22 cellular contexts compared by ENCODE assay signal in genomic region chr22:50672041-50672440, GRCh38. TPM values are rescaled to one million over a fixed set of nuclear protein-coding genes. Genes with fewer than 3 reads are reported as not detected.
DNase-seq lines count a peak whose midpoint lies in the region; ATAC-seq and TF ChIP-seq lines count a peak whose summit lies in the region.
"Had no signal": no experiment of that assay in that cellular context is flagged by ENCODE, and none has a peak within 500 bp of the region (broad histone marks: within the 10 kb centered on the region; RNA-seq: fewer than 3 reads in every experiment).

No MANE protein-coding gene starts in this region.

- H3K36me3 ChIP-seq in Loucy (ENCODE audit: insufficient read depth, low read length): peaks cover 7% of the 10 kb centered on the region; the same call in 1 of the 2 replicates
- peaks cover 0 to 21% (median 0%) of the 10 kb centered on the region in 4 donors for H3K36me3 ChIP-seq in esophagus muscularis mucosa
- H3K36me3 ChIP-seq in stomach: no peaks in the 10 kb centered on the region
- no peaks in the 10 kb centered on the region for H3K36me3 ChIP-seq in prostate gland
- H3K36me3 ChIP-seq: neutrophil had no signal

- ATAC-seq in memory B cell (ENCODE audit: low read depth) (no peak), HG02678 (IDR thresholded peaks at IDR 0.05; ENCODE audit: unreplicated experiment) (no peak), HG03135 (IDR thresholded peaks at IDR 0.05; ENCODE audit: unreplicated experiment) (no peak)

- WGBS in esophagus muscularis mucosa: 65% methylated on average over 8 of the region's 8 CpGs
- 71 to 80% (median 75%) methylated on average over 8 of the region's 8 CpGs for WGBS in stomach, 5 donors
- WGBS in prostate gland: 88% methylated on average over 8 of the region's 8 CpGs

- no peak overlapping the region for H2AFZ ChIP-seq in Loucy (ENCODE audit: low read length)

- peaks cover 6% of the 10 kb centered on the region; the same call in 1 of the 2 replicates for H3F3A ChIP-seq in Loucy (ENCODE audit: low read depth)

- TF ChIP-seq POLR2A in esophagus muscularis mucosa (IDR thresholded peaks at IDR 0.05; ENCODE audit: low read depth) (no peak), stomach (IDR thresholded peaks at IDR 0.05) (no peak), prostate gland (IDR thresholded peaks at IDR 0.05) (no peak)

- H3K27ac Mint-ChIP-seq in memory B cell: no peak overlapping the region

- H3K9ac ChIP-seq in Loucy (ENCODE audit: low read depth, low read length, poor library complexity, severe bottlenecking): peak overlapping the region; percentile 61

- peak overlapping the region; percentile 14 to 71 (median 63) for H3K27ac ChIP-seq in esophagus muscularis mucosa (replicated peaks in 1 of 4)
- H3K27ac ChIP-seq in stomach: peak overlapping the region in 4 of 5 donors; percentile 26 to 76 (median 62)
- H3K27ac ChIP-seq in prostate gland: no peak overlapping the region
- H3K27ac ChIP-seq: neutrophil had no signal

- intact Hi-C loops in esophagus muscularis mucosa (cut with DNase I): no loop called here
- intact Hi-C loops in stomach (cut with DNase I; ENCODE audit: low total_unique reads): no loop called here
- intact Hi-C loops in prostate gland (cut with DNase I): no loop called here

- no peak for DNase-seq in esophagus muscularis mucosa (ENCODE audit: extremely low spot score)
- no peak for DNase-seq in memory B cell (ENCODE audit: low spot score in 2 of 2)
- no peak for DNase-seq in stomach
- no peak for DNase-seq in HUDEP-2 (lab: John Stamatoyannopoulos, UW; ENCODE audit: unreplicated experiment in 76 of 76)
- no peak for DNase-seq in prostate gland (ENCODE audit: low spot score)
- DNase-seq: activated CD4-positive, CD25-positive, alpha-beta regulatory T cell treated with anti-CD3 and anti-CD28 coated beads, Interleukin-2, amount 50 U/mL, for 72 hours; activated naive CD4-positive, alpha-beta T cell treated with Interleukin-2 at 50 U/mL for 16 hours; AML-193; DMS 273 treated with DMSO at 0.1 percent for 48 hours; effector CD4-positive, alpha-beta T cell; mesenchymal stem cell; NCI-H1092 treated with DMSO at 0.1 percent for 48 hours; NCI-H2171 treated with DMSO at 0.1 percent for 48 hours; stimulated activated naive B cell treated with anti-CD40 and anti-IgM and Interleukin-4, amounts not matched to agents 10 μg/mL and 1 μg/mL and 100 μg/mL, for 72 hours; T-helper 2 cell had no signal

- no peaks in the 10 kb centered on the region for H3K36me3 Mint-ChIP-seq in memory B cell
- H3K36me3 Mint-ChIP-seq: brain had no signal

- H3K27me3 ChIP-seq in Loucy (ENCODE audit: insufficient read depth, low read length, poor library complexity, severe bottlenecking) (no peaks in the 10 kb centered on the region), esophagus muscularis mucosa (peaks cover 4 to 73% (median 20%) of the 10 kb centered on the region in 4 donors), stomach (peaks cover 8 to 76% (median 48%) of the 10 kb centered on the region in 3 donors), prostate gland (replicated peaks; ENCODE audit: insufficient read depth) (no peaks in the 10 kb centered on the region)

- peak overlapping the region; percentile 70 for H3K4me2 ChIP-seq in Loucy (ENCODE audit: low read depth, low read length, poor library complexity, severe bottlenecking)
- H3K4me2 ChIP-seq: smooth muscle cell had no signal

- TF ChIP-seq EP300 in esophagus muscularis mucosa (IDR thresholded peaks at IDR 0.05): no peak
- TF ChIP-seq EP300 in stomach (IDR thresholded peaks at IDR 0.05): no peak

- H4K20me1 ChIP-seq in Loucy (ENCODE audit: insufficient read depth, low read length, poor library complexity, severe bottlenecking): peaks cover 20% of the 10 kb centered on the region

- H3K79me2 ChIP-seq in Loucy (ENCODE audit: insufficient read depth, low read length): peaks cover 30% of the 10 kb centered on the region

- peaks cover 14% of the 10 kb centered on the region for H3K4me1 Mint-ChIP-seq in memory B cell

- H3K9me3 ChIP-seq in Loucy (ENCODE audit: insufficient read depth, low read depth, low read length) (no peaks in the 10 kb centered on the region), esophagus muscularis mucosa (no peaks in the 10 kb centered on the region), stomach (no peaks in the 10 kb centered on the region), prostate gland (no peaks in the 10 kb centered on the region)
- H3K9me3 ChIP-seq: neutrophil had no signal

- no peaks in the 10 kb centered on the region for H3K9me2 ChIP-seq in Loucy (replicated peaks; ENCODE audit: low read depth, low read length)

- TF ChIP-seq CTCF in Loucy (conservative IDR thresholded peaks at IDR 0.05; ENCODE audit: low read length) (no peak), esophagus muscularis mucosa (IDR thresholded peaks at IDR 0.05) (no peak), stomach (IDR thresholded peaks at IDR 0.05) (no peak), prostate gland (IDR thresholded peaks at IDR 0.05) (no peak)

- H3K27me3 Mint-ChIP-seq in memory B cell: peaks cover 44% of the 10 kb centered on the region

- H3K4me1 ChIP-seq in Loucy (ENCODE audit: insufficient read depth, low read length, poor library complexity, severe bottlenecking) (peaks cover 39% of the 10 kb centered on the region), esophagus muscularis mucosa (peaks cover 14 to 29% (median 21%) of the 10 kb centered on the region in 4 donors), stomach (peaks cover 9 to 19% (median 14%) of the 10 kb centered on the region in 4 donors), prostate gland (replicated peaks) (peaks cover 3% of the 10 kb centered on the region)

- peak overlapping the region; percentile 12 for H3K4me3 Mint-ChIP-seq in memory B cell

- H3K4me3 ChIP-seq in Loucy (ENCODE audit: low read length, poor library complexity, severe bottlenecking) (peak overlapping the region; percentile 75), esophagus muscularis mucosa (no peak overlapping the region), stomach (no peak overlapping the region), prostate gland (no peak overlapping the region)
- H3K4me3 ChIP-seq: K562, smooth muscle cell had no signal

- H3K9me3 Mint-ChIP-seq in memory B cell: no peaks in the 10 kb centered on the region

RNA-seq across cellular contexts. Expression of gene SHANK3, which starts 0.6 kb away (rescaled TPM):
- total RNA-seq in esophagus muscularis mucosa (10 to 100 TPM in 3 of 4 donors, 1 to 10 TPM in 1; 7.0 to 21.1 (median 16.0) TPM), stomach (10 to 100 TPM in 2 of 5 donors, 1 to 10 TPM in 3; 2.5 to 31.2 (median 7.6) TPM), prostate gland (10 to 100 TPM in 1 of 2 donors, 1 to 10 TPM in 1; 9.1 to 18.3 TPM)
- 1 to 10 TPM; 3.2 to 5.4 (median 3.4) TPM for polyA plus RNA-seq in stomach

RNA-seq across cellular contexts. Expression of gene ARSA, which starts 44.1 kb away (rescaled TPM):
- total RNA-seq in esophagus muscularis mucosa: 10 to 100 TPM; 24.5 to 49.4 (median 28.8) TPM
- total RNA-seq in stomach: 10 to 100 TPM in 4 of 5 donors, 1 to 10 TPM in 1; 7.7 to 88.1 (median 46.8) TPM
- 10 to 100 TPM; 27.0 to 45.7 (median 41.2) TPM for polyA plus RNA-seq in stomach
- 10 to 100 TPM; 60.7 to 81.7 TPM for total RNA-seq in prostate gland

Comparison
In these comparisons a context has a peak if more than half of its experiments do, and no peak if none do; other contexts are left out.
1. H3K27ac ChIP-seq: peak in esophagus muscularis mucosa (4 of 4) and stomach (4 of 5); none in prostate gland (0 of 2).